17 cellular contexts compared by ENCODE assay signal in genomic region chr20:12968472-12968871, GRCh38. TPM values are rescaled to one million over a fixed set of nuclear protein-coding genes. Genes with fewer than 3 reads are reported as not detected.
A peak's percentile ranks its signal among the peaks of the same experiment; 100 is the strongest.
DNase-seq lines count a peak whose midpoint lies in the region; ATAC-seq and TF ChIP-seq lines count a peak whose summit lies in the region.
"Had no signal": no experiment of that assay in that cellular context is flagged by ENCODE, and none has a peak within 500 bp of the region (broad histone marks: within the 10 kb centered on the region; RNA-seq: fewer than 3 reads in every experiment).

No MANE protein-coding gene starts in this region.

- no peak overlapping the region for H3K18ac ChIP-seq in mesenchymal stem cell (ENCODE audit: low read depth in 1 of 2, low read length in 2 of 2)

- WGBS in mesenchymal stem cell: 93% methylated on average over 2 of the region's 4 CpGs

- no peak overlapping the region for H2AK5ac ChIP-seq in mesenchymal stem cell (ENCODE audit: low read length, severe bottlenecking)

- H4K8ac ChIP-seq in mesenchymal stem cell (ENCODE audit: low read length): no peak overlapping the region

- no peak overlapping the region for H2BK120ac ChIP-seq in mesenchymal stem cell (ENCODE audit: low read depth, low read length)

- H2AFZ ChIP-seq in PC-3 (ENCODE audit: low read length) (no peak overlapping the region), mesenchymal stem cell (ENCODE audit: low read depth, low read length) (no peak overlapping the region)
- H2AFZ ChIP-seq: GM23248 had no signal

- no peaks in the 10 kb centered on the region for H4K20me1 ChIP-seq in PC-3 (ENCODE audit: low read length)

- CTCF ChIA-PET in PC-3 (lab: Charles Lee): interaction anchor here (0.6 to 1.2 kb wide), 3 partner anchors 39 to 73 kb away, joined by 6 to 10 read pairs (median 9); no protein-coding TSS in a partner anchor
- CTCF ChIA-PET in naive thymus-derived CD4-positive, alpha-beta T cell (lab: Charles Lee): no interaction called here

- ATAC-seq in activated T-cell treated with anti-CD3 and anti-CD28 coated beads, Interleukin-2, amount 50 U/mL, for 72 hours (replicated peaks in 1 of 2): peak; percentile 42 to 59
- ATAC-seq in PC-3: no peak
- ATAC-seq in naive thymus-derived CD4-positive, alpha-beta T cell: no peak
- ATAC-seq: GM12878 had no signal

- no peak for TF ChIP-seq CTCF in PC-3 (conservative IDR thresholded peaks at IDR 0.05; ENCODE audit: low read depth, low read length)

- no peaks in the 10 kb centered on the region for H3K79me1 ChIP-seq in mesenchymal stem cell (replicated peaks; ENCODE audit: low read length, poor library complexity, severe bottlenecking)

- H3K9me3 Mint-ChIP-seq in activated T-cell treated with anti-CD3 and anti-CD28 coated beads, Interleukin-2, amount 50 U/mL, for 72 hours: no peaks in the 10 kb centered on the region
- no peaks in the 10 kb centered on the region for H3K9me3 Mint-ChIP-seq in naive thymus-derived CD4-positive, alpha-beta T cell

- no peak overlapping the region for H3K4ac ChIP-seq in mesenchymal stem cell (ENCODE audit: low read depth in 1 of 2, low read length in 2 of 2)

- H3K4me2 ChIP-seq in PC-3 (ENCODE audit: low read length) (peak overlapping the region; percentile 57), mesenchymal stem cell (ENCODE audit: low read length, poor library complexity, severe bottlenecking) (no peak overlapping the region)

- H3K9me3 ChIP-seq in PC-3 (ENCODE audit: low read length): no peaks in the 10 kb centered on the region
- H3K9me3 ChIP-seq in mesenchymal stem cell (ENCODE audit: control insufficient read depth, low read length): no peaks in the 10 kb centered on the region
- H3K9me3 ChIP-seq in naive thymus-derived CD4-positive, alpha-beta T cell (ENCODE audit: control insufficient read depth in 2 of 3, low read length in 3 of 3): no peaks in the 10 kb centered on the region

- POLR2A ChIA-PET in PC-3 (lab: Charles Lee; ENCODE audit: unreplicated experiment): no interaction called here
- POLR2A ChIA-PET in naive thymus-derived CD4-positive, alpha-beta T cell (lab: Charles Lee): no interaction called here

- no peak overlapping the region for H3K4me3 ChIP-seq in PC-3 (ENCODE audit: low read length)
- peak overlapping the region in 1 of 2 experiments; percentile 48 for H3K4me3 ChIP-seq in mesenchymal stem cell (ENCODE audit: insufficient read depth in 1 of 2, low read depth in 1 of 2, low read length in 2 of 2)
- no peak overlapping the region for H3K4me3 ChIP-seq in naive thymus-derived CD4-positive, alpha-beta T cell (ENCODE audit: low read length)
- H3K4me3 ChIP-seq: GM12878, GM23248 had no signal

- H3K27me3 Mint-ChIP-seq in activated T-cell treated with anti-CD3 and anti-CD28 coated beads, Interleukin-2, amount 50 U/mL, for 72 hours (ENCODE audit: low read depth): no peaks in the 10 kb centered on the region
- H3K27me3 Mint-ChIP-seq in naive thymus-derived CD4-positive, alpha-beta T cell: peaks cover 0 to 7% (median 0%) of the 10 kb centered on the region in 5 donors
- H3K27me3 Mint-ChIP-seq: CD4-positive, alpha-beta memory T cell had no signal

- no peak overlapping the region for H2BK5ac ChIP-seq in mesenchymal stem cell (ENCODE audit: low read depth, low read length, poor library complexity, severe bottlenecking)

- H3K27me3 ChIP-seq in PC-3 (ENCODE audit: low read length): no peaks in the 10 kb centered on the region
- no peaks in the 10 kb centered on the region for H3K27me3 ChIP-seq in mesenchymal stem cell (ENCODE audit: control insufficient read depth in 1 of 2, insufficient read depth in 1 of 2, low read length in 2 of 2)
- H3K27me3 ChIP-seq in naive thymus-derived CD4-positive, alpha-beta T cell (ENCODE audit: control insufficient read depth in 2 of 2, insufficient read depth in 2 of 2, low read length in 2 of 2): no peaks in the 10 kb centered on the region

- H3K36me3 Mint-ChIP-seq in activated T-cell treated with anti-CD3 and anti-CD28 coated beads, Interleukin-2, amount 50 U/mL, for 72 hours (ENCODE audit: insufficient read depth in 2 of 2): peaks cover 0 to 1% of the 10 kb centered on the region in 2 donors
- no peaks in the 10 kb centered on the region for H3K36me3 Mint-ChIP-seq in naive thymus-derived CD4-positive, alpha-beta T cell
- H3K36me3 Mint-ChIP-seq: CD4-positive, alpha-beta memory T cell had no signal

- H3K14ac ChIP-seq in mesenchymal stem cell (ENCODE audit: low read length in 2 of 2): no peak overlapping the region

- H3F3A ChIP-seq in PC-3 (ENCODE audit: low read length, unreplicated experiment): no peaks in the 10 kb centered on the region

- H3K4me1 ChIP-seq in PC-3 (ENCODE audit: insufficient read depth, low read length) (peaks cover 53% of the 10 kb centered on the region), mesenchymal stem cell (ENCODE audit: control insufficient read depth, insufficient read depth, low read depth, low read length) (peaks cover 6% of the 10 kb centered on the region)
- no peaks in the 10 kb centered on the region for H3K4me1 ChIP-seq in naive thymus-derived CD4-positive, alpha-beta T cell (ENCODE audit: control insufficient read depth in 2 of 2, insufficient read depth in 2 of 2, low read length in 2 of 2)

- no peaks in the 10 kb centered on the region for H3K9me2 ChIP-seq in PC-3 (replicated peaks; ENCODE audit: low read length)

- H3K36me3 ChIP-seq in PC-3 (ENCODE audit: low read depth, low read length): no peaks in the 10 kb centered on the region
- no peaks in the 10 kb centered on the region for H3K36me3 ChIP-seq in mesenchymal stem cell (ENCODE audit: control insufficient read depth in 1 of 2, insufficient read depth in 2 of 2, low read depth in 1 of 2, low read length in 2 of 2)
- no peaks in the 10 kb centered on the region for H3K36me3 ChIP-seq in naive thymus-derived CD4-positive, alpha-beta T cell (ENCODE audit: control insufficient read depth in 2 of 3, insufficient read depth in 3 of 3, low read length in 3 of 3)

- H3K4me1 Mint-ChIP-seq in activated T-cell treated with anti-CD3 and anti-CD28 coated beads, Interleukin-2, amount 50 U/mL, for 72 hours (ENCODE audit: low read depth): peaks cover 11% of the 10 kb centered on the region
- H3K4me1 Mint-ChIP-seq in naive thymus-derived CD4-positive, alpha-beta T cell: peaks cover 0 to 16% (median 3%) of the 10 kb centered on the region in 7 donors

- peak overlapping the region; percentile 45; the same call in 1 of the 2 replicates for H3K9ac ChIP-seq in PC-3 (ENCODE audit: low read length)
- H3K9ac ChIP-seq in mesenchymal stem cell (ENCODE audit: low read length): peak overlapping the region; percentile 35
- H3K9ac ChIP-seq: GM23248 had no signal

- H4K91ac ChIP-seq in mesenchymal stem cell (ENCODE audit: low read length): no peak overlapping the region

- BruUV-seq in PC-3 (replicated peaks; lab: Mats Ljungman, UMichigan): no TSS peak

- no peak overlapping the region for H2BK12ac ChIP-seq in mesenchymal stem cell (ENCODE audit: low read length in 2 of 2)

- H2BK15ac ChIP-seq in mesenchymal stem cell (ENCODE audit: low read depth, poor library complexity, severe bottlenecking): no peak overlapping the region

- no peak for DNase-seq in activated T-cell treated with anti-CD3 and anti-CD28 coated beads, Interleukin-2, amount 50 U/mL, for 72 hours
- no peak for DNase-seq in activated T-cell treated with anti-CD3 and anti-CD28 coated beads, Interleukin-2, amount 50 U/mL, for 48 hours
- DNase-seq in PC-3 (no peak), mesenchymal stem cell (no peak), epidermal melanocyte (ENCODE audit: insufficient read length, low spot score) (no peak)
- no peak for DNase-seq in naive thymus-derived CD4-positive, alpha-beta T cell
- DNase-seq: 8988T; C1 segment of cervical spinal cord; Calu3; CD4-positive, alpha-beta memory T cell; COR-L47; DMS53; DMS79 treated with DMSO at 0.1 percent for 48 hours; GM23248; H7; HCEC 1CT had no signal

- H3K4me3 Mint-ChIP-seq in activated T-cell treated with anti-CD3 and anti-CD28 coated beads, Interleukin-2, amount 50 U/mL, for 72 hours: no peak overlapping the region
- H3K4me3 Mint-ChIP-seq in naive thymus-derived CD4-positive, alpha-beta T cell: no peak overlapping the region
- H3K4me3 Mint-ChIP-seq: CD4-positive, alpha-beta memory T cell had no signal

- peak overlapping the region; percentile 69 for H3K27ac ChIP-seq in PC-3 (ENCODE audit: low read length)
- H3K27ac ChIP-seq in mesenchymal stem cell (ENCODE audit: low read length, poor library complexity, severe bottlenecking): no peak overlapping the region
- no peak overlapping the region for H3K27ac ChIP-seq in naive thymus-derived CD4-positive, alpha-beta T cell (ENCODE audit: low read depth, low read length)
- H3K27ac ChIP-seq: GM23248 had no signal

- H3K23ac ChIP-seq in mesenchymal stem cell (ENCODE audit: low read length in 2 of 2): no peak overlapping the region

- H3K79me2 ChIP-seq in PC-3 (ENCODE audit: low read length): no peaks in the 10 kb centered on the region

- intact Hi-C loops in PC-3 (cut with micrococcal nuclease): no loop called here
- intact Hi-C loops in naive thymus-derived CD4-positive, alpha-beta T cell (cut with micrococcal nuclease): no loop called here

- H3K27ac Mint-ChIP-seq in activated T-cell treated with anti-CD3 and anti-CD28 coated beads, Interleukin-2, amount 50 U/mL, for 72 hours: no peak overlapping the region
- no peak overlapping the region for H3K27ac Mint-ChIP-seq in naive thymus-derived CD4-positive, alpha-beta T cell

RNA-seq across cellular contexts. Expression of gene SPTLC3, which starts 40.3 kb away (rescaled TPM):
- 1 to 10 TPM; 1.4 to 2.0 TPM for total RNA-seq in activated T-cell treated with anti-CD3 and anti-CD28 coated beads, Interleukin-2, amount 50 U/mL, for 72 hours
- 6.3 and 16.3 TPM in 2 replicates for total RNA-seq in PC-3 (2014; rRNA removed)
- polyA plus RNA-seq in mesenchymal stem cell (2013, experiment 1 of 2): 2.1 TPM
- 1.7 TPM for polyA plus RNA-seq in mesenchymal stem cell (2013, experiment 2 of 2)
- total RNA-seq in naive thymus-derived CD4-positive, alpha-beta T cell: 1 to 10 TPM in 1 of 5 experiments, under 1 TPM in 4; 0.24 to 2.4 (median 0.71) TPM
- polyA plus RNA-seq in naive thymus-derived CD4-positive, alpha-beta T cell: 1 to 10 TPM; 1.1 to 1.4 TPM

Comparison
In these comparisons a context has a peak if more than half of its experiments do, and no peak if none do; other contexts are left out.
1. ATAC-seq: peak in activated T-cell treated with anti-CD3 and anti-CD28 coated beads, Interleukin-2, amount 50 U/mL, for 72 hours (2 of 2); none in PC-3 (single experiment) and naive thymus-derived CD4-positive, alpha-beta T cell (single experiment).